Comparison of ENCODE assay signal across 8 cellular contexts in genomic region chr4:70901984-70902576, GRCh38. TPM values are rescaled to one million over a fixed set of nuclear protein-coding genes. Genes with fewer than 3 reads are reported as not detected.
A peak's percentile ranks its signal among the peaks of the same experiment; 100 is the strongest.
DNase-seq lines count a peak whose midpoint lies in the region; ATAC-seq and TF ChIP-seq lines count a peak whose summit lies in the region.

Gene MOB1B (plus strand): TSS chr4:70902369. CDS start chr4:70902537, 168 bp downstream.

- TF ChIP-seq CTCF in choroid plexus epithelial cell (conservative IDR thresholded peaks at IDR 0.05; ENCODE audit: low read depth, low read length): peak; percentile 51

- POLR2A ChIA-PET in activated CD4-positive, alpha-beta T cell treated with anti-CD3 and anti-CD28 coated beads for 36 hours (lab: Charles Lee): interaction anchor here (0.5 kb wide), 1 partner anchor 64 kb away, joined by 3 read pairs; no protein-coding TSS in a partner anchor

- H3K27ac Mint-ChIP-seq in activated CD4-positive, alpha-beta T cell treated with anti-CD3 and anti-CD28 coated beads for 36 hours: peak within 1 kb of the TSS; percentile 89

- peaks cover 18% of the 10 kb centered on the region for H3K36me3 Mint-ChIP-seq in activated CD4-positive, alpha-beta T cell treated with anti-CD3 and anti-CD28 coated beads for 36 hours (ENCODE audit: low read depth)

- H3K27me3 Mint-ChIP-seq in activated CD4-positive, alpha-beta T cell treated with anti-CD3 and anti-CD28 coated beads for 36 hours: no peaks in the 10 kb centered on the region

- peak within 1 kb of the TSS; percentile 63 for H3K4me3 ChIP-seq in choroid plexus epithelial cell (ENCODE audit: low read depth, low read length)

- peak within 1 kb of the TSS; percentile 89 for H3K27ac ChIP-seq in layer of hippocampus (ENCODE audit: low read depth, low read length)

- peaks cover 27% of the 10 kb centered on the region for H3K4me1 Mint-ChIP-seq in activated CD4-positive, alpha-beta T cell treated with anti-CD3 and anti-CD28 coated beads for 36 hours

- no peaks in the 10 kb centered on the region for H3K27me3 ChIP-seq in layer of hippocampus (ENCODE audit: control insufficient read depth, insufficient read depth, low read length)

- CTCF ChIA-PET in activated CD4-positive, alpha-beta T cell treated with anti-CD3 and anti-CD28 coated beads for 36 hours (lab: Charles Lee): interaction anchor here (0.5 to 2.3 kb wide), 8 partner anchors 25 to 1141 kb away, joined by 3 to 9 read pairs (median 3); no protein-coding TSS in a partner anchor

- ATAC-seq in GM18909 (IDR thresholded peaks at IDR 0.05; ENCODE audit: poor library complexity, unreplicated experiment): peak; percentile 96
- peak; percentile 93 for ATAC-seq in HG03175 (IDR thresholded peaks at IDR 0.05; ENCODE audit: unreplicated experiment)
- ATAC-seq in activated CD4-positive, alpha-beta T cell treated with anti-CD3 and anti-CD28 coated beads for 36 hours: peak; percentile 96

- DNase-seq in AG20443 (ENCODE audit: low spot score) (peak; percentile 95), NCI-H510A treated with DMSO at 0.1 percent for 48 hours (lab: John Stamatoyannopoulos, UW) (peak; percentile 72), choroid plexus epithelial cell (ENCODE audit: low read depth) (peak; percentile 89)
- DNase-seq in activated CD4-positive, alpha-beta T cell treated with anti-CD3 and anti-CD28 coated beads for 36 hours: peak; percentile 94
- peak; percentile 75 to 81 for DNase-seq in stimulated activated CD4-positive, alpha-beta T cell treated with anti-CD3 and anti-CD28 coated beads, Interleukin-1b, Interleukin-23, amount 100 ng/mL, for 4 hours (ENCODE audit: low read depth in 2 of 2)

- no peaks in the 10 kb centered on the region for H3K9me3 Mint-ChIP-seq in activated CD4-positive, alpha-beta T cell treated with anti-CD3 and anti-CD28 coated beads for 36 hours (ENCODE audit: low read depth)

- intact Hi-C loops in activated CD4-positive, alpha-beta T cell treated with anti-CD3 and anti-CD28 coated beads for 36 hours (cut with DNase I, micrococcal nuclease): loop anchor here (1.0 to 5.0 kb wide), 9 partner anchors 25 to 215 kb away; partner anchors contain the start of genes GRSF1 (in 2 of the 2), UTP3 (in 2 of the 2) and DCK (in 1 of the 2)

- peak within 1 kb of the TSS; percentile 96 for H3K4me3 Mint-ChIP-seq in activated CD4-positive, alpha-beta T cell treated with anti-CD3 and anti-CD28 coated beads for 36 hours

RNA-seq across cellular contexts. Expression of gene MOB1B, which starts in this region (rescaled TPM):
- 10 to 100 TPM; 18.5 to 21.9 TPM for total RNA-seq in activated CD4-positive, alpha-beta T cell treated with anti-CD3 and anti-CD28 coated beads for 36 hours

Comparison
In these comparisons a context has a peak if more than half of its experiments do, and no peak if none do; other contexts are left out.
1. Peak in every context shown above with its lines: DNase-seq, ATAC-seq, H3K4me3 ChIP-seq and H3K27ac ChIP-seq.